ENCODE assay signal across 8 cellular contexts in the genomic region with DNA sequence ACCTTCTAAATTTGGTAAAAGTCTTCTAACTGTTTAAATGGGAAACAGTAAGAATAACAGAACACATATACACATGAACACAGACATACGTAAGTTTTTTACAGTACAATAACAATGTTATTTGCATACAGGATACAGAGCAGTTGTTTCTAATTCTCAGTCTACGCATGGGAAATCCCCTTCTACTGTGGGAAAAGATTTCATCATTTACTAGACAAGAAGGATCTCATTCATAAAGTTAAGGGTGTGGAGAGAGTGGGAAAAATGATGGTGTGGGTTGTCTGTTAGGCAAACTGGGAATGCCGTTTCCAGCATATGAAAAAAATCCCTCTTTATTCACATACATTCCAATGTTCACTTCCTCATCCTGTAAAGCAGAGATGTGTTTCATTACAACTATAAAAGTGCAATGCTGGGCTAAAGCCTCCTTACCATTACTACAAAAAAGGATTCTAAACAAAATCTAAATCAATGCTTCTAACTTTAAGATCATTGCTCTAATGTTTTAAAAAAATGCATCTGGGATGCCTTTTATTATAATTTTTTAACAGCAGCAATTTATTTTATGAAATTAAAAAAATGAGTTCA.
DNase-seq lines count a peak whose midpoint lies in the region; ATAC-seq and TF ChIP-seq lines count a peak whose summit lies in the region.

No MANE protein-coding gene starts in this region.

- H3K9me3 ChIP-seq in right cardiac atrium (ENCODE audit: control insufficient read depth, low read length) (no peaks in the 10 kb centered on the region), lower lobe of right lung (no peaks in the 10 kb centered on the region)

- H3K27me3 ChIP-seq in KMS-11 (ENCODE audit: insufficient read depth, low read depth), result no peaks in the 10 kb centered on the region
- no peaks in the 10 kb centered on the region for H3K27me3 ChIP-seq in right cardiac atrium (ENCODE audit: control insufficient read depth, insufficient read depth)
- H3K27me3 ChIP-seq in lower lobe of right lung (ENCODE audit: low read depth), result no peaks in the 10 kb centered on the region

- no peak overlapping the region for H2AFZ ChIP-seq in KMS-11 (ENCODE audit: low read depth)

- H3K79me2 ChIP-seq in KMS-11 (ENCODE audit: insufficient read depth, low read depth), result no peaks in the 10 kb centered on the region

- peak; percentile 88 for ATAC-seq in GM18499 (IDR thresholded peaks at IDR 0.05; ENCODE audit: insufficient read depth, unreplicated experiment)
- peak; percentile 92 for ATAC-seq in GM21717 (IDR thresholded peaks at IDR 0.05; ENCODE audit: unreplicated experiment)
- ATAC-seq in right cardiac atrium, result peak; percentile 48 to 53
- no peak for ATAC-seq in lower lobe of right lung

- TF ChIP-seq CTCF in KMS-11 (conservative IDR thresholded peaks at IDR 0.05; ENCODE audit: low read depth, low read length), result no peak
- TF ChIP-seq CTCF in lower lobe of right lung (IDR thresholded peaks at IDR 0.05), result no peak

- no peak overlapping the region for H3K27ac ChIP-seq in KMS-11
- H3K27ac ChIP-seq in right cardiac atrium (ENCODE audit: low read length), result no peak overlapping the region
- no peak overlapping the region for H3K27ac ChIP-seq in lower lobe of right lung

- H3K4me1 ChIP-seq in KMS-11 (ENCODE audit: low read depth, poor library complexity, severe bottlenecking), result peaks cover 24% of the 10 kb centered on the region
- peaks cover 3% of the 10 kb centered on the region for H3K4me1 ChIP-seq in right cardiac atrium (ENCODE audit: control insufficient read depth, insufficient read depth, low read length)
- H3K4me1 ChIP-seq in lower lobe of right lung, result no peaks in the 10 kb centered on the region

- H4K20me1 ChIP-seq in KMS-11 (ENCODE audit: insufficient read depth), result no peaks in the 10 kb centered on the region

- DNase-seq in right cardiac atrium, result no peak
- no peak for DNase-seq in middle frontal gyrus (ENCODE audit: extremely low spot score, low spot score)
- no peak for DNase-seq in lower lobe of right lung
- DNase-seq in NCI-H524 (lab: John Stamatoyannopoulos, UW), result no peak
- DNase-seq in globus pallidus (ENCODE audit: low spot score), result no peak

- H3K4me2 ChIP-seq in KMS-11, result peak overlapping the region; percentile 0; the same call in 1 of the 2 replicates

- H3K4me3 ChIP-seq in KMS-11 (IDR thresholded peaks at IDR 0.05; ENCODE audit: insufficient read depth, low read depth, low read length) (no peak overlapping the region), right cardiac atrium (ENCODE audit: low read length) (no peak overlapping the region), lower lobe of right lung (no peak overlapping the region)

- intact Hi-C loops in right cardiac atrium (cut with DNase I), result no loop called here
- intact Hi-C loops in lower lobe of right lung (cut with DNase I), result no loop called here

- H3K36me3 ChIP-seq in KMS-11 (ENCODE audit: insufficient read depth) (no peaks in the 10 kb centered on the region), lower lobe of right lung (no peaks in the 10 kb centered on the region)

- H3K9ac ChIP-seq in KMS-11, result no peak overlapping the region

- WGBS in right cardiac atrium, result 34% methylated on average over 3 of the region's 3 CpGs

Comparison
In these comparisons a context has a peak if more than half of its experiments do, and no peak if none do; other contexts are left out.
1. ATAC-seq: peak in GM18499 (single experiment), GM21717 (single experiment) and right cardiac atrium (2 of 2); none in lower lobe of right lung (0 of 2).